8 cellular contexts compared by ENCODE assay signal in the genomic region with DNA sequence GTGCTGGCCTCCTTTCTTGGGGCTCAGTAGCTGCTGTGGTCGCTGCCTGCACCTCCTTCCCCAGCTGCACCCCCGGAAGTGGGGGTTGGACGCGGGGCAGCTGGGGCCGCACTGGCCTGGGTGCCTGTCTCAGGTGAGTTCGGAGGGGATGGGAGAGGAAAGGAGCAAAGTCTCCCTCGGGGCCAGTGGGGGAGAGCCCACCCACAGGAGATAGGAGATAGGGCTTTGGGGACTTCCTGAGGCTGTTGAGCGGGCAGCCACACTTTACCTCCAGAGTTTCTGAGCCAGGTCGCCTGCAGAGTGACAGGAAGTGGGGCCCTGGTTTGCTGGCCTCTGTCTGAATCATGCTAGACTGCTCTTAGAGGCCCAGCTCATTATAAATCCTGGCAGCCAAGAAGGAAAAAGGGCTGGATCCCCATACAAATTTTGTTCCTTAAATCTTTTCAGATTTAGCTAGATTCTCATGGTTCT. TPM values are rescaled to one million over a fixed set of nuclear protein-coding genes. Genes with fewer than 3 reads are reported as not detected.
DNase-seq lines count a peak whose midpoint lies in the region; ATAC-seq and TF ChIP-seq lines count a peak whose summit lies in the region.

No MANE protein-coding gene starts in this region.

- H3K4me3 Mint-ChIP-seq in activated CD8-positive, alpha-beta memory T cell treated with anti-CD3 and anti-CD28 coated beads, Interleukin-2, amount 10 ng/mL, durations not matched to agents 7 days and 5 days: peak overlapping the region; percentile 69
- no peak overlapping the region for H3K4me3 Mint-ChIP-seq in nephron

- peaks cover 58% of the 10 kb centered on the region for H3K36me3 Mint-ChIP-seq in activated CD8-positive, alpha-beta memory T cell treated with anti-CD3 and anti-CD28 coated beads, Interleukin-2, amount 10 ng/mL, durations not matched to agents 7 days and 5 days
- H3K36me3 Mint-ChIP-seq in nephron (ENCODE audit: low read depth): peaks cover 3% of the 10 kb centered on the region

- H3K4me3 ChIP-seq in GM06990 (replicated peaks; ENCODE audit: low read depth, low read length) (peak overlapping the region; percentile 49), left ventricle myocardium inferior (no peak overlapping the region)

- H3K9me3 ChIP-seq in left ventricle myocardium inferior (replicated peaks): no peaks in the 10 kb centered on the region

- no peaks in the 10 kb centered on the region for H3K9me3 Mint-ChIP-seq in activated CD8-positive, alpha-beta memory T cell treated with anti-CD3 and anti-CD28 coated beads, Interleukin-2, amount 10 ng/mL, durations not matched to agents 7 days and 5 days (ENCODE audit: low read depth)
- no peaks in the 10 kb centered on the region for H3K9me3 Mint-ChIP-seq in nephron

- H3K4me1 Mint-ChIP-seq in activated CD8-positive, alpha-beta memory T cell treated with anti-CD3 and anti-CD28 coated beads, Interleukin-2, amount 10 ng/mL, durations not matched to agents 7 days and 5 days: peaks cover 86% of the 10 kb centered on the region
- H3K4me1 Mint-ChIP-seq in nephron: peaks cover 42% of the 10 kb centered on the region

- TF ChIP-seq CTCF in GM06990 (IDR thresholded peaks at IDR 0.05; ENCODE audit: insufficient read depth, low read length, poor library complexity, severe bottlenecking) (no peak), nephron (IDR thresholded peaks at IDR 0.05; ENCODE audit: unreplicated experiment in 3 of 3) (no peak), left ventricle myocardium inferior (IDR thresholded peaks at IDR 0.05; ENCODE audit: borderline replicate concordance) (no peak)

- DNase-seq in GM06990 (ENCODE audit: extremely low read depth, insufficient read length): peak; percentile 86
- DNase-seq in HK-2 (ENCODE audit: unreplicated experiment): peak; percentile 15
- peak; percentile 86 for DNase-seq in activated CD8-positive, alpha-beta memory T cell treated with anti-CD3 and anti-CD28 coated beads, Interleukin-2, amount 10 ng/mL, durations not matched to agents 7 days and 5 days
- DNase-seq in NCI-H2227 (lab: John Stamatoyannopoulos, UW; ENCODE audit: unreplicated experiment): no peak
- DNase-seq in left ventricle myocardium inferior: no peak
- no peak for DNase-seq in substantia nigra (lab: John Stamatoyannopoulos, UW)

- no peak overlapping the region for H3K27ac ChIP-seq in left ventricle myocardium inferior (replicated peaks)
- H3K27ac ChIP-seq in substantia nigra (ENCODE audit: low read depth, low read length, poor library complexity, severe bottlenecking): no peak overlapping the region

- H3K27ac Mint-ChIP-seq in activated CD8-positive, alpha-beta memory T cell treated with anti-CD3 and anti-CD28 coated beads, Interleukin-2, amount 10 ng/mL, durations not matched to agents 7 days and 5 days: peak overlapping the region; percentile 79
- peak overlapping the region; percentile 2 to 15 (median 10) for H3K27ac Mint-ChIP-seq in nephron

- H3K36me3 ChIP-seq in GM06990 (ENCODE audit: control insufficient read depth, insufficient read depth, low read length) (peaks cover 1% of the 10 kb centered on the region), left ventricle myocardium inferior (no peaks in the 10 kb centered on the region)

- H3K4me1 ChIP-seq in left ventricle myocardium inferior: peaks cover 56% of the 10 kb centered on the region

- no peaks in the 10 kb centered on the region for H3K27me3 Mint-ChIP-seq in activated CD8-positive, alpha-beta memory T cell treated with anti-CD3 and anti-CD28 coated beads, Interleukin-2, amount 10 ng/mL, durations not matched to agents 7 days and 5 days
- H3K27me3 Mint-ChIP-seq in nephron (ENCODE audit: low read depth): peaks cover 17% of the 10 kb centered on the region

- CTCF ChIA-PET in activated CD8-positive, alpha-beta memory T cell treated with anti-CD3 and anti-CD28 coated beads, Interleukin-2, amount 10 ng/mL, durations not matched to agents 7 days and 5 days (lab: Charles Lee): interaction anchor here (0.6 to 2.6 kb wide), 18 partner anchors 10 to 124 kb away, joined by 3 to 12 read pairs (median 5); no protein-coding TSS in a partner anchor

- no peaks in the 10 kb centered on the region for H3K27me3 ChIP-seq in GM06990 (replicated peaks; ENCODE audit: control insufficient read depth, insufficient read depth, low read length)
- H3K27me3 ChIP-seq in left ventricle myocardium inferior (ENCODE audit: low read depth): no peaks in the 10 kb centered on the region

- peak; percentile 59 for ATAC-seq in GM21447 (IDR thresholded peaks at IDR 0.05; ENCODE audit: unreplicated experiment)
- ATAC-seq in activated CD8-positive, alpha-beta memory T cell treated with anti-CD3 and anti-CD28 coated beads, Interleukin-2, amount 10 ng/mL, durations not matched to agents 7 days and 5 days: peak; percentile 85

- intact Hi-C loops in left ventricle myocardium inferior (cut with micrococcal nuclease): no loop called here

RNA-seq across cellular contexts. Expression of a gene that starts 8.1 kb away (rescaled TPM):
- 100 to 1,000 TPM in 1 of 2 experiments, 10 to 100 TPM in 1; 94.7 to 101 TPM for total RNA-seq in activated CD8-positive, alpha-beta memory T cell treated with anti-CD3 and anti-CD28 coated beads, Interleukin-2, amount 10 ng/mL, durations not matched to agents 7 days and 5 days
- total RNA-seq in left ventricle myocardium inferior: 35.0 TPM

Comparison
In these comparisons a context has a peak if more than half of its experiments do, and no peak if none do; other contexts are left out.
1. DNase-seq: peak in GM06990 (single experiment), HK-2 (single experiment) and activated CD8-positive, alpha-beta memory T cell treated with anti-CD3 and anti-CD28 coated beads, Interleukin-2, amount 10 ng/mL, durations not matched to agents 7 days and 5 days (single experiment); none in NCI-H2227 (single experiment), left ventricle myocardium inferior (single experiment) and substantia nigra (0 of 49).